In genomic region chr11:119258180-119258579, GRCh38 we compare ENCODE assay signal across 16 cellular contexts.
DNase-seq lines count a peak whose midpoint lies in the region; TF ChIP-seq lines count a peak whose summit lies in the region.
"Had no signal": no experiment of that assay in that cellular context is flagged by ENCODE, and none has a peak within 500 bp of the region (broad histone marks: within the 10 kb centered on the region; RNA-seq: fewer than 3 reads in every experiment).

No MANE protein-coding gene starts in this region.

- no peak for TF ChIP-seq CTCF in nephron progenitor cell (IDR thresholded peaks at IDR 0.05)
- no peak for TF ChIP-seq CTCF in foreskin fibroblast (IDR thresholded peaks at IDR 0.05; ENCODE audit: low read depth, low read length)

- H3K27ac ChIP-seq in KOPT-K1 (ENCODE audit: low read depth, low read length, poor library complexity, severe bottlenecking) = peak overlapping the region; percentile 39
- H3K27ac ChIP-seq: pancreas, testis had no signal

- peaks cover 14% of the 10 kb centered on the region for H3K36me3 Mint-ChIP-seq in nephron progenitor cell (ENCODE audit: low read depth)

- DNase-seq in NOMO-1 treated with DMSO at 0.1 percent for 48 hours (lab: John Stamatoyannopoulos, UW; ENCODE audit: unreplicated experiment) (peak; percentile 4), NOMO-1 treated with dmso at 0.1 percent for 144 hours (lab: John Stamatoyannopoulos, UW; ENCODE audit: unreplicated experiment) (no peak), activated T-helper 1 cell treated with Interleukin-2 at 50 U/mL for 16 hours (ENCODE audit: low read depth) (peak; percentile 1), nephron progenitor cell (no peak), medulla oblongata (ENCODE audit: extremely low spot score) (no peak), T-helper 9 cell (no peak), foreskin fibroblast (no peak)
- DNase-seq: 8988T, COR-L47, NCI-H187 treated with DMSO at 0.1 percent for 48 hours, NCI-H82, pancreas, SIG-M5, testis had no signal

- no peak overlapping the region for H3K4me3 Mint-ChIP-seq in nephron progenitor cell

- H3K9me3 ChIP-seq in KOPT-K1 (ENCODE audit: insufficient read depth, low read length, poor library complexity, severe bottlenecking) = no peaks in the 10 kb centered on the region
- H3K9me3 ChIP-seq: pancreas, testis had no signal

- H3K36me3 ChIP-seq in KOPT-K1 (ENCODE audit: insufficient read depth, low read length) = no peaks in the 10 kb centered on the region
- H3K36me3 ChIP-seq: pancreas had no signal

- peak overlapping the region; percentile 6 for H3K27ac Mint-ChIP-seq in nephron progenitor cell

- peaks cover 14% of the 10 kb centered on the region for H3K4me1 Mint-ChIP-seq in nephron progenitor cell

- H3K9me3 Mint-ChIP-seq in nephron progenitor cell = no peaks in the 10 kb centered on the region

- H3K27me3 Mint-ChIP-seq in nephron progenitor cell (ENCODE audit: low read depth, poor library complexity) = peaks cover 5% of the 10 kb centered on the region

- H3K4me3 ChIP-seq in foreskin fibroblast (ENCODE audit: low read depth in 1 of 2, low read length in 2 of 2) = no peak overlapping the region
- H3K4me3 ChIP-seq: lung, pancreas, testis had no signal

Comparison
In these comparisons a context has a peak if more than half of its experiments do, and no peak if none do; other contexts are left out.
1. DNase-seq: peak in NOMO-1 treated with DMSO at 0.1 percent for 48 hours (single experiment) and activated T-helper 1 cell treated with Interleukin-2 at 50 U/mL for 16 hours (single experiment); none in NOMO-1 treated with dmso at 0.1 percent for 144 hours (single experiment), nephron progenitor cell (single experiment), medulla oblongata (single experiment), T-helper 9 cell (single experiment) and foreskin fibroblast (0 of 2).